Comparison of ENCODE assay signal across 1 cellular context in genomic region chr14:102514987-102515733, GRCh38.
TF ChIP-seq lines count a peak whose summit lies in the region.

No MANE protein-coding gene starts in this region.

TF ChIP-seq in IMR-90, 13 proteins besides CTCF, POLR2A, EP300 and RAD21 (continued from another document):
- TF ChIP-seq USF2 (IDR thresholded peaks at IDR 0.05; ENCODE audit: low read depth, low read length) (no peak), MAFK (IDR thresholded peaks at IDR 0.05; ENCODE audit: low read depth, low read length) (no peak), NFE2L2 (IDR thresholded peaks at IDR 0.05; ENCODE audit: low read depth, low read length) (no peak), CEBPB (IDR thresholded peaks at IDR 0.05; ENCODE audit: low read depth, low read length) (no peak), BHLHE40 (IDR thresholded peaks at IDR 0.05; ENCODE audit: low read depth, low read length) (no peak), RFX5 (IDR thresholded peaks at IDR 0.05; ENCODE audit: low read depth, low read length) (no peak), SMC3 (IDR thresholded peaks at IDR 0.05; ENCODE audit: low read depth, low read length) (no peak), MXI1 (IDR thresholded peaks at IDR 0.05; ENCODE audit: borderline replicate concordance, low read depth, low read length) (no peak), CHD1 (IDR thresholded peaks at IDR 0.05; ENCODE audit: low read depth, low read length) (no peak), MAZ (IDR thresholded peaks at IDR 0.05; ENCODE audit: borderline replicate concordance, low read depth, low read length) (no peak)
